23 cellular contexts compared by ENCODE assay signal in genomic region chr20:50042370-50043313, GRCh38.
"Had no signal": no experiment of that assay in that cellular context is flagged by ENCODE, and none has a peak within 500 bp of the region (broad histone marks: within the 10 kb centered on the region; RNA-seq: fewer than 3 reads in every experiment).

No MANE protein-coding gene starts in this region.

- H3K4me1 ChIP-seq: uterus had no signal

- H3K9me3 Mint-ChIP-seq: activated naive CD4-positive, alpha-beta T cell treated with anti-CD3 and anti-CD28 coated beads, Interleukin-2, amount 50 U/mL, for 24 hours; immature natural killer cell; memory B cell; stimulated activated naive CD8-positive, alpha-beta T cell treated with anti-CD3 and anti-CD28 coated beads, Interleukin-15, Interleukin-2, amounts not matched to agents 100 ng/mL and 50 ng/mL, for 24 hours had no signal

- ATAC-seq: left ventricle myocardium superior; mucosa of descending colon; naive thymus-derived CD4-positive, alpha-beta T cell had no signal

- H3K36me3 Mint-ChIP-seq: activated naive CD4-positive, alpha-beta T cell treated with anti-CD3 and anti-CD28 coated beads, Interleukin-2, amount 50 U/mL, for 24 hours; immature natural killer cell; naive thymus-derived CD4-positive, alpha-beta T cell had no signal

- H3K27me3 ChIP-seq: ascending aorta, breast epithelium, neutrophil, tibial nerve, uterus had no signal

- H3K27ac ChIP-seq: ascending aorta, breast epithelium, esophagus squamous epithelium, tibial nerve, uterus, VCaP had no signal

- H3K4me3 ChIP-seq: ascending aorta, breast epithelium, esophagus squamous epithelium, mucosa of descending colon, tibial nerve, uterus had no signal

- DNase-seq: activated CD4-positive, alpha-beta T cell treated with anti-CD3 and anti-CD28 coated beads, Interleukin-2, amount 50 U/mL, for 4 hours; activated gamma-delta T cell; effector memory CD4-positive, alpha-beta T cell; esophagus squamous epithelium; immature natural killer cell; kidney glomerular epithelial cell; left ventricle myocardium superior; mucosa of descending colon; naive thymus-derived CD4-positive, alpha-beta T cell; stimulated activated CD4-positive, alpha-beta T cell treated with anti-CD3 and anti-CD28 coated beads, Interleukin-12 subunit alpha, Interleukin-12 subunit beta, amount 100 ng/mL, for 4 hours; stimulated activated CD4-positive, alpha-beta T cell treated with anti-CD3 and anti-CD28 coated beads, Interleukin-1b, Interleukin-23, amount 100 ng/mL, for 48 hours; stimulated activated CD8-positive, alpha-beta memory T cell treated with anti-CD3 and anti-CD28 coated beads, Interleukin-4, amount 100 ng/mL, for 48 hours; T-helper 2 cell; uterus had no signal

- H3K4me1 Mint-ChIP-seq: activated naive CD4-positive, alpha-beta T cell treated with anti-CD3 and anti-CD28 coated beads, Interleukin-2, amount 50 U/mL, for 24 hours had no signal

- H3K4me3 Mint-ChIP-seq: activated naive CD4-positive, alpha-beta T cell treated with anti-CD3 and anti-CD28 coated beads, Interleukin-2, amount 50 U/mL, for 24 hours; immature natural killer cell; memory B cell; naive thymus-derived CD4-positive, alpha-beta T cell; stimulated activated naive CD8-positive, alpha-beta T cell treated with anti-CD3 and anti-CD28 coated beads, Interleukin-15, Interleukin-2, amounts not matched to agents 100 ng/mL and 50 ng/mL, for 24 hours had no signal

- H3K27ac Mint-ChIP-seq: activated naive CD4-positive, alpha-beta T cell treated with anti-CD3 and anti-CD28 coated beads, Interleukin-2, amount 50 U/mL, for 24 hours; naive thymus-derived CD4-positive, alpha-beta T cell; progenitor cell of endocrine pancreas; stimulated activated naive CD8-positive, alpha-beta T cell treated with anti-CD3 and anti-CD28 coated beads, Interleukin-15, Interleukin-2, amounts not matched to agents 100 ng/mL and 50 ng/mL, for 24 hours had no signal

- H3K36me3 ChIP-seq: ascending aorta, breast epithelium, esophagus squamous epithelium, neutrophil, tibial nerve, uterus had no signal

- H3K9me3 ChIP-seq: ascending aorta, breast epithelium, esophagus squamous epithelium, mucosa of descending colon, neutrophil, tibial nerve, uterus had no signal
